6 cellular contexts compared by ENCODE assay signal in genomic region chr1:28376195-28376594, GRCh38. TPM values are rescaled to one million over a fixed set of nuclear protein-coding genes. Genes with fewer than 3 reads are reported as not detected.
DNase-seq lines count a peak whose midpoint lies in the region; ATAC-seq, FAIRE-seq and TF ChIP-seq lines count a peak whose summit lies in the region.
"Not testable (repeated sequence)": the region's sequence is repeated elsewhere in the genome, so short reads cannot be mapped to it uniquely, and the experiment has no call there.

No MANE protein-coding gene starts in this region.

- H3K27ac Mint-ChIP-seq in WTC11 (peak overlapping the region; percentile 84; the same call in 1 of the 2 replicates), mesothelial cell of epicardium (peak overlapping the region; percentile 97)
- not testable (repeated sequence) for H3K27ac Mint-ChIP-seq in neural crest cell (ENCODE audit: unreplicated experiment)

- H4K20me1 ChIP-seq in K562 (replicated peaks; ENCODE audit: control insufficient read depth, insufficient read depth, low read length); smooth muscle cell (ENCODE audit: low read depth): not testable (repeated sequence)

- H3K36me3 Mint-ChIP-seq in WTC11 (peaks cover 16% of the 10 kb centered on the region), neural crest cell (ENCODE audit: low read depth) (peaks cover 19% of the 10 kb centered on the region)
- not testable (repeated sequence) for H3K36me3 Mint-ChIP-seq in mesothelial cell of epicardium

- CTCF ChIA-PET in WTC11 (lab: Charles Lee); K562 (lab: Yijun Ruan, JAX; ENCODE audit: low intra/inter-chr PET ratio): not testable (repeated sequence)

- H3K4me3 ChIP-seq in K562, smooth muscle cell: not testable (repeated sequence)

- POLR2A ChIA-PET in WTC11 (lab: Charles Lee) = not testable (repeated sequence)
- POLR2A ChIA-PET in K562 (lab: Yijun Ruan, JAX) = interaction anchor here (1.4 to 2.4 kb wide), 4 partner anchors 8 to 205 kb away, joined by 5 to 8 read pairs (median 6); no protein-coding TSS in a partner anchor

- ATAC-seq in WTC11 = not testable (repeated sequence)
- ATAC-seq in K562 (peak; percentile 71), left lobe of liver (peak; percentile 81)

- not testable (repeated sequence) for H3K27me3 Mint-ChIP-seq in WTC11 (ENCODE audit: low read depth); mesothelial cell of epicardium (ENCODE audit: low read depth); neural crest cell (ENCODE audit: low read depth)

- TF ChIP-seq RAD21 in K562 (CRISPR knock-in tag; conservative IDR thresholded peaks at IDR 0.05 in 1 of 2, IDR thresholded peaks at IDR 0.05 in 1 of 2) = not testable (repeated sequence)

- not testable (repeated sequence) for H2AFZ ChIP-seq in K562 (ENCODE audit: low read depth, low read length); smooth muscle cell (ENCODE audit: low read depth)

- not testable (repeated sequence) for TF ChIP-seq EP300 in K562 (IDR thresholded peaks at IDR 0.05; ENCODE audit: low read length)

- H3K4me1 Mint-ChIP-seq in WTC11 (peaks cover 21% of the 10 kb centered on the region), mesothelial cell of epicardium (peaks cover 25% of the 10 kb centered on the region), neural crest cell (peaks cover 29% of the 10 kb centered on the region)

- FAIRE-seq in K562 (lab: Jason Lieb, UNC) = not testable (repeated sequence)

- H3K4me1 ChIP-seq in K562 (replicated peaks in 1 of 2; ENCODE audit: control insufficient read depth in 2 of 2, insufficient read depth in 2 of 2, low read length in 2 of 2) (peaks cover 22 to 32% of the 10 kb centered on the region in 2 experiments), smooth muscle cell (ENCODE audit: low read depth) (peaks cover 16% of the 10 kb centered on the region)

- not testable (repeated sequence) for TF ChIP-seq CTCF in WTC11 (IDR thresholded peaks at IDR 0.05); K562 (IDR thresholded peaks at IDR 0.05 in 2 of 3, conservative IDR thresholded peaks at IDR 0.05 in 1 of 3; ENCODE audit: insufficient read depth in 2 of 3, low read depth in 1 of 3, low read length in 3 of 3); mesothelial cell of epicardium (IDR thresholded peaks at IDR 0.05; ENCODE audit: unreplicated experiment); neural crest cell (conservative IDR thresholded peaks at IDR 0.05); smooth muscle cell (IDR thresholded peaks at IDR 0.05; ENCODE audit: borderline replicate concordance, insufficient read depth, poor library complexity, severe bottlenecking)

- WGBS in K562 (ENCODE audit: insufficient coverage, low coverage, missing lambda C conversion rate) = 71% methylated on average over 1 of the region's 2 CpGs
- WGBS in smooth muscle cell (ENCODE audit: low lambda C conversion rate) = 95% methylated on average over 2 of the region's 2 CpGs

- peaks cover 13% of the 10 kb centered on the region; the same call in 1 of the 3 replicates for H3K36me3 ChIP-seq in K562 (ENCODE audit: control insufficient read depth, insufficient read depth, low read length)
- not testable (repeated sequence) for H3K36me3 ChIP-seq in smooth muscle cell (ENCODE audit: low read depth)

- H3K27ac ChIP-seq in K562 (ENCODE audit: extremely low read depth, low read depth, low read length) (peak overlapping the region; percentile 2; the same call in 2 of the 3 replicates), smooth muscle cell (ENCODE audit: low read depth) (peak overlapping the region; percentile 93)

- BruUV-seq in K562 (replicated peaks; lab: Mats Ljungman, UMichigan) = not testable (repeated sequence)

- not testable (repeated sequence) for DNase-seq in WTC11 (ENCODE audit: low spot score); left lobe of liver (ENCODE audit: low spot score); mesothelial cell of epicardium (ENCODE audit: low spot score in 2 of 2, unreplicated experiment in 2 of 2); neural crest cell (ENCODE audit: low read depth, low spot score); smooth muscle cell (lab: John Stamatoyannopoulos, UW; ENCODE audit: unreplicated experiment)
- peak in 1 of 4 experiments; percentile 75 for DNase-seq in K562 (ENCODE audit: extremely low read depth in 1 of 4, low spot score in 3 of 4)

- not testable (repeated sequence) for H3K9me1 ChIP-seq in K562 (ENCODE audit: control insufficient read depth, insufficient read depth, low read length)

- H3K4me3 Mint-ChIP-seq in WTC11, mesothelial cell of epicardium: not testable (repeated sequence)
- peak overlapping the region; percentile 15 for H3K4me3 Mint-ChIP-seq in neural crest cell

- in situ Hi-C loops in K562 (cut with MboI) = not testable (repeated sequence)

- H3K9me3 ChIP-seq in K562 (replicated peaks; ENCODE audit: control insufficient read depth, insufficient read depth, low read depth, low read length); smooth muscle cell (replicated peaks; ENCODE audit: low read depth): not testable (repeated sequence)

- TF ChIP-seq POLR2A in K562 (conservative IDR thresholded peaks at IDR 0.05) = not testable (repeated sequence)

- H3F3A ChIP-seq in smooth muscle cell (ENCODE audit: low read depth) = peaks cover 12% of the 10 kb centered on the region

- H3K9ac ChIP-seq in K562 (ENCODE audit: insufficient read depth in 1 of 2, low read depth in 2 of 2, low read length in 2 of 2); smooth muscle cell (ENCODE audit: low read depth): not testable (repeated sequence)

- intact Hi-C loops in K562 (cut with micrococcal nuclease) = not testable (repeated sequence)

- H3K79me2 ChIP-seq in K562 (ENCODE audit: control insufficient read depth, insufficient read depth, low read length) (peaks cover 80% of the 10 kb centered on the region), smooth muscle cell (ENCODE audit: low read depth) (peaks cover 91% of the 10 kb centered on the region)

- not testable (repeated sequence) for H3K27me3 ChIP-seq in K562 (ENCODE audit: control insufficient read depth in 2 of 2, insufficient read depth in 2 of 2, low read length in 2 of 2); smooth muscle cell (ENCODE audit: low read depth)

- not testable (repeated sequence) for H3K9me3 Mint-ChIP-seq in WTC11, mesothelial cell of epicardium, neural crest cell

- not testable (repeated sequence) for H3K4me2 ChIP-seq in K562 (ENCODE audit: insufficient read depth, low read length); smooth muscle cell

RNA-seq across cellular contexts. Expression of gene PHACTR4, which starts 6.7 kb away (rescaled TPM):
- total RNA-seq in WTC11 (2021) (49.2 to 52.9 TPM (median 50.9 TPM) in 3 replicates), K562 (2014; rRNA removed) (6.4 and 8.7 TPM in 2 replicates), K562 (2014; rRNA removed; fragmentation: Illumina TruSeq; extraction: Trizol) (13.9 and 18.2 TPM in 2 replicates), K562 (2015; rRNA removed; fragmentation: Illumina TruSeq; extraction: Trizol) (17.5 and 17.7 TPM in 2 replicates), K562 (2021) (28.6 and 34.6 TPM in 2 replicates), left lobe of liver (23.5 TPM), mesothelial cell of epicardium (67.4 to 69.8 TPM (median 67.5 TPM) in 3 replicates), neural crest cell (79.1 and 80.8 TPM in 2 replicates), smooth muscle cell (14.1 and 20.2 TPM in 2 replicates)
- total RNA-seq in K562 (2011; cell fraction: chromatin; rRNA removed; ENCODE audit: low replicate concordance) = 24.0 and 41.2 TPM in 2 replicates
- 12.5 and 16.1 TPM in 2 replicates for total RNA-seq in K562 (2011; cell fraction: nucleolus; rRNA removed)
- total RNA-seq in K562 (2011; cell fraction: nucleoplasm; rRNA removed) = 26.8 and 45.1 TPM in 2 replicates
- polyA plus RNA-seq in K562 (2011; rRNA removed) (11.9 and 14.0 TPM in 2 replicates), K562 (2014; fragmentation: Illumina TruSeq; extraction: Trizol) (37.9 and 43.6 TPM in 2 replicates), K562 (2014; fragmentation: Nextera tagmentation; extraction: Ambion mirVana) (10 to 100 TPM; 12.8 to 14.2 TPM), K562 (2014; rRNA removed) (18.2 and 18.5 TPM in 2 replicates), smooth muscle cell (15.2 and 22.2 TPM in 2 replicates)
- 9.5 and 18.8 TPM in 2 replicates for polyA plus RNA-seq in K562 (2011; cell fraction: cytosol; rRNA removed)
- 10.0 and 10.8 TPM in 2 replicates for polyA plus RNA-seq in K562 (2011; cell fraction: nucleus; rRNA removed)
- polyA plus RNA-seq in K562 (2012) = 22.7 and 23.1 TPM in 2 replicates
- 16.3 and 18.6 TPM in 2 replicates for polyA minus RNA-seq in K562 (2011; rRNA and poly(A)+ RNA removed)
- polyA minus RNA-seq in K562 (2011; cell fraction: cytosol; rRNA and poly(A)+ RNA removed) = 11.1 and 12.5 TPM in 2 replicates
- 4.4 and 7.9 TPM in 2 replicates for polyA minus RNA-seq in K562 (2011; cell fraction: nucleus; rRNA and poly(A)+ RNA removed)

RNA-seq across cellular contexts. Expression of gene MED18, which starts 47.4 kb away (rescaled TPM):
- 15.1 to 17.9 TPM (median 15.2 TPM) in 3 replicates for total RNA-seq in WTC11 (2021)
- total RNA-seq in K562 (2011; cell fraction: chromatin; rRNA removed; ENCODE audit: low replicate concordance) = 16.8 and 18.9 TPM in 2 replicates
- total RNA-seq in K562 (2011; cell fraction: nucleolus; rRNA removed) = 19.2 and 20.0 TPM in 2 replicates
- 25.3 and 28.1 TPM in 2 replicates for total RNA-seq in K562 (2011; cell fraction: nucleoplasm; rRNA removed)
- total RNA-seq in K562 (2014; rRNA removed) = 22.7 and 23.8 TPM in 2 replicates
- 21.1 and 22.0 TPM in 2 replicates for total RNA-seq in K562 (2014; rRNA removed; fragmentation: Illumina TruSeq; extraction: Trizol)
- total RNA-seq in K562 (2015; rRNA removed; fragmentation: Illumina TruSeq; extraction: Trizol) = 24.1 and 24.5 TPM in 2 replicates
- total RNA-seq in K562 (2021) = 19.1 and 21.0 TPM in 2 replicates
- polyA plus RNA-seq in K562 (2011; rRNA removed) = 28.9 and 33.2 TPM in 2 replicates
- 38.5 and 46.2 TPM in 2 replicates for polyA plus RNA-seq in K562 (2011; cell fraction: cytosol; rRNA removed)
- polyA plus RNA-seq in K562 (2011; cell fraction: nucleus; rRNA removed) = 24.2 and 34.9 TPM in 2 replicates
- polyA plus RNA-seq in K562 (2012) = 25.0 and 32.1 TPM in 2 replicates
- polyA plus RNA-seq in K562 (2014; fragmentation: Illumina TruSeq; extraction: Trizol) = 23.8 and 25.5 TPM in 2 replicates
- polyA plus RNA-seq in K562 (2014; fragmentation: Nextera tagmentation; extraction: Ambion mirVana) = 10 to 100 TPM; 38.6 to 50.6 TPM
- polyA plus RNA-seq in K562 (2014; rRNA removed) = 15.2 and 16.9 TPM in 2 replicates
- polyA minus RNA-seq in K562 (2011; rRNA and poly(A)+ RNA removed) = 88.8 and 95.6 TPM in 2 replicates
- polyA minus RNA-seq in K562 (2011; cell fraction: cytosol; rRNA and poly(A)+ RNA removed) = 22.8 and 25.4 TPM in 2 replicates
- polyA minus RNA-seq in K562 (2011; cell fraction: nucleus; rRNA and poly(A)+ RNA removed) = 7.9 and 17.3 TPM in 2 replicates
- 16.3 TPM for total RNA-seq in left lobe of liver
- total RNA-seq in mesothelial cell of epicardium = 9.2 to 11.7 TPM (median 9.9 TPM) in 3 replicates
- 11.8 and 12.5 TPM in 2 replicates for total RNA-seq in neural crest cell
- 11.6 and 13.2 TPM in 2 replicates for total RNA-seq in smooth muscle cell
- 12.3 and 13.8 TPM in 2 replicates for polyA plus RNA-seq in smooth muscle cell
